ENCODE assay signal across 8 cellular contexts in the genomic region with DNA sequence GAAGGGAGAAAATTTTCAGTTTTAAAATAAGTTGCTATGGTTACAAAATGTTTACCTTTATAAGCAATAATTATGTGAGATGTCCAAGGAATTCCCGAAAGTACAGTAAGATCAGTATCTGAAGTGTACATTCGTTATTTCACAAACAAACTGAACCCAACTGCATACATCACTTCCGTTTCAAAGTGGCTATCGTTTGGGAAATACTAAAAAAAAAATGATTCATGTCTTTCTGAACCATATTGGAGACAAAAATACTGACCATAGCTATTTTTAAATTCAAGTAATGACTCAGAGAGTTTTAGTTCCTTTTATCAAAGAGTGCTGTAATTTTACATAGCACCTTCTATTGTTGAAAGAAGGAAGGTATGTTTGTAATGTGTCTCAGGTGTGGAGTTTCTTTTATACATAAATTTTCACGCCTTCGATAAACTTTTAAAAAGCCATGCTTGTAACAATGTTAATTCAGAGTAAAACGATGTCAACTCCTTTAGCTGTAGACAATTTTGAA. TPM values are rescaled to one million over a fixed set of nuclear protein-coding genes. Genes with fewer than 3 reads are reported as not detected.
DNase-seq lines count a peak whose midpoint lies in the region; ATAC-seq and TF ChIP-seq lines count a peak whose summit lies in the region.

No MANE protein-coding gene starts in this region.

- peaks cover 2% of the 10 kb centered on the region for H3K79me2 ChIP-seq in mesendoderm (ENCODE audit: control insufficient read depth, insufficient read depth, low read length)

- intact Hi-C loops in transverse colon (cut with DNase I; ENCODE audit: low total_unique reads) = no loop called here

- H3K9me3 ChIP-seq in transverse colon = no peaks in the 10 kb centered on the region

- no peak overlapping the region for H3K56ac ChIP-seq in mesendoderm (ENCODE audit: low read length)

- no peaks in the 10 kb centered on the region for H3K27me3 ChIP-seq in transverse colon
- no peaks in the 10 kb centered on the region for H3K27me3 ChIP-seq in mesendoderm (ENCODE audit: insufficient read depth, low read length, poor library complexity)

- H3K4ac ChIP-seq in mesendoderm (ENCODE audit: low read depth, low read length) = no peak overlapping the region

- no peak overlapping the region for H3K9ac ChIP-seq in mesendoderm (ENCODE audit: low read length)

- in situ Hi-C loops in GM13977 (cut with MboI; ENCODE audit: low pct_unique_long_range_greater_than_20kb, low sequenced_read_pairs, unreplicated experiment) = loop anchor here (10.0 to 25.0 kb wide), 2 partner anchors 171 to 369 kb away; partner anchors contain the start of genes EAF1 and METTL6
- in situ Hi-C loops in transverse colon (cut with MboI; ENCODE audit: low pct_ligation_motif_present in 1 of 4, low pct_unique_long_range_greater_than_20kb in 1 of 4, low sequenced_read_pairs in 3 of 4) = loop anchor here (10.0 to 25.0 kb wide), 4 partner anchors 169 to 456 kb away; partner anchors contain the start of genes DPH3 (in 1 of the 4) and OXNAD1 (in 1 of the 4)

- no peak overlapping the region for H2BK15ac ChIP-seq in mesendoderm (replicated peaks; ENCODE audit: low read depth)

- H3K4me3 ChIP-seq in choroid plexus epithelial cell (ENCODE audit: low read depth, low read length) (no peak overlapping the region), transverse colon (no peak overlapping the region), mesendoderm (ENCODE audit: low read length) (no peak overlapping the region)

- no peak for TF ChIP-seq EP300 in transverse colon (IDR thresholded peaks at IDR 0.05; ENCODE audit: low read depth)

- H3K23ac ChIP-seq in mesendoderm (ENCODE audit: low read length) = no peak overlapping the region

- TF ChIP-seq POLR2A in transverse colon (IDR thresholded peaks at IDR 0.05) = no peak

- ATAC-seq in GM21786 (IDR thresholded peaks at IDR 0.05; ENCODE audit: unreplicated experiment) = peak; percentile 81

- peaks cover 0 to 29% (median 5%) of the 10 kb centered on the region in 4 donors for H3K4me1 ChIP-seq in transverse colon
- no peaks in the 10 kb centered on the region for H3K4me1 ChIP-seq in mesendoderm (ENCODE audit: control insufficient read depth, low read depth, low read length)

- H2BK5ac ChIP-seq in mesendoderm (ENCODE audit: low read length) = no peak overlapping the region

- H2AK5ac ChIP-seq in mesendoderm (ENCODE audit: low read length) = no peak overlapping the region

- H3K18ac ChIP-seq in mesendoderm (ENCODE audit: low read length) = no peak overlapping the region

- H4K8ac ChIP-seq in mesendoderm (ENCODE audit: low read depth, low read length) = no peak overlapping the region

- peak overlapping the region in 3 of 4 donors; percentile 3 to 49 (median 6) for H3K27ac ChIP-seq in transverse colon
- H3K27ac ChIP-seq in mesendoderm (ENCODE audit: low read depth, low read length) = no peak overlapping the region

- no peak overlapping the region for H2BK120ac ChIP-seq in mesendoderm (ENCODE audit: low read depth, low read length)

- 57 to 58% methylated on average over 7 of the region's 7 CpGs for WGBS in transverse colon (ENCODE audit: low coverage in 1 of 2), 2 donors
- no CpG with 5 or more reads among the region's 7 CpGs for WGBS in mesendoderm (ENCODE audit: extremely low coverage, insufficient coverage, low lambda C conversion rate)

- H4K5ac ChIP-seq in mesendoderm (ENCODE audit: low read length) = no peak overlapping the region

- no peaks in the 10 kb centered on the region for H3K79me1 ChIP-seq in mesendoderm (ENCODE audit: low read length)

- TF ChIP-seq CTCF in GM13977 (IDR thresholded peaks at IDR 0.05; ENCODE audit: extremely low read depth, insufficient read depth, missing control alignments) (no peak), choroid plexus epithelial cell (conservative IDR thresholded peaks at IDR 0.05; ENCODE audit: low read depth, low read length) (no peak), transverse colon (IDR thresholded peaks at IDR 0.05) (no peak)

- H3K36me3 ChIP-seq in transverse colon (no peaks in the 10 kb centered on the region), mesendoderm (ENCODE audit: control insufficient read depth, insufficient read depth, low read length) (no peaks in the 10 kb centered on the region)

- peak; percentile 43 for DNase-seq in GM13977 (ENCODE audit: low spot score)
- peak; percentile 78 for DNase-seq in LHCN-M2 (ENCODE audit: low read depth)
- peak; percentile 82 for DNase-seq in choroid plexus epithelial cell (ENCODE audit: low read depth)
- no peak for DNase-seq in transverse colon
- no peak for DNase-seq in NCI-H748 treated with DMSO at 0.1 percent for 48 hours (lab: John Stamatoyannopoulos, UW)
- DNase-seq in mesendoderm = no peak
- no peak for DNase-seq in SHP77 treated with DMSO at 0.1 percent for 48 hours (lab: John Stamatoyannopoulos, UW)

- H3K4me2 ChIP-seq in mesendoderm (ENCODE audit: low read length) = no peak overlapping the region

RNA-seq across cellular contexts. Expression of gene ANKRD28, which starts 8.0 kb away (rescaled TPM):
- total RNA-seq in LHCN-M2 (2014; rRNA removed) (181 and 196 TPM in 2 replicates), transverse colon (10 to 100 TPM; 39.0 to 81.1 (median 49.5) TPM)
- polyA plus RNA-seq in LHCN-M2 (2012) = 40.7 TPM
- 17.6 TPM for polyA plus RNA-seq in mesendoderm (2013, experiment 1 of 2)
- 16.5 TPM for polyA plus RNA-seq in mesendoderm (2013, experiment 2 of 2)

Comparison
In these comparisons a context has a peak if more than half of its experiments do, and no peak if none do; other contexts are left out.
1. DNase-seq: peak in GM13977 (single experiment), LHCN-M2 (single experiment) and choroid plexus epithelial cell (single experiment); none in transverse colon (single experiment), NCI-H748 treated with DMSO at 0.1 percent for 48 hours (single experiment), mesendoderm (single experiment) and SHP77 treated with DMSO at 0.1 percent for 48 hours (single experiment).